In the genomic region with DNA sequence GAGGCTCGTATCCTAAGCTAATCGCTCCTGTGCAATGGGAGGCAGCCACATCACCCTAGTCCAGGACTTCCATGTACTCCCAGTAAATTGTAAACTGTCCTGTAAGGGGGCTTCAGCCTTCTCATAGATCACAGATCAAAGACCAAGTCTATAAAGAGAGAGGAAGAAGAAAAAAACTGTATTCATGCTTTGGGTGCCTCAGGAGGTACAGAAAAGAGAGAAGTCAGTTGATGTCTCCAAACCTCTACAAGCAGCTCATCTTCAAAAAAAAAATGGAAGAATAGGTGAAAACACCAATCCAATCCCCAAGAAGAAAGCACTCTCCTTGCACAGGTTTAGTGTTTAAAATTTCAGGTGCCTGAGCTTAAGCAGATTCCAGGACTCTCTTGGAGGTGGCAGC, we compare ENCODE assay signal across 12 cellular contexts. TPM values are rescaled to one million over a fixed set of nuclear protein-coding genes. Genes with fewer than 3 reads are reported as not detected.
DNase-seq lines count a peak whose midpoint lies in the region; ATAC-seq and TF ChIP-seq lines count a peak whose summit lies in the region.
"Had no signal": no experiment of that assay in that cellular context is flagged by ENCODE, and none has a peak within 500 bp of the region (broad histone marks: within the 10 kb centered on the region; RNA-seq: fewer than 3 reads in every experiment).

No MANE protein-coding gene starts in this region.

- no peak for TF ChIP-seq CTCF in CD4-positive, alpha-beta T cell (IDR thresholded peaks at IDR 0.05)
- TF ChIP-seq CTCF in nephron progenitor cell (IDR thresholded peaks at IDR 0.05) (no peak), RWPE1 (conservative IDR thresholded peaks at IDR 0.05; ENCODE audit: low read depth) (no peak), suprapubic skin (IDR thresholded peaks at IDR 0.05) (no peak)

- peaks cover 83% of the 10 kb centered on the region for H3K4me1 Mint-ChIP-seq in CD4-positive, alpha-beta T cell (ENCODE audit: low read depth)
- H3K4me1 Mint-ChIP-seq in nephron progenitor cell, result peaks cover 53% of the 10 kb centered on the region

- no peaks in the 10 kb centered on the region for H3K36me3 ChIP-seq in suprapubic skin

- peaks cover 3% of the 10 kb centered on the region for H3K9me3 Mint-ChIP-seq in CD4-positive, alpha-beta T cell
- no peaks in the 10 kb centered on the region for H3K9me3 Mint-ChIP-seq in activated naive CD4-positive, alpha-beta T cell treated with anti-CD3 and anti-CD28 coated beads, Interleukin-2, amount 50 U/mL, for 72 hours
- no peaks in the 10 kb centered on the region for H3K9me3 Mint-ChIP-seq in nephron progenitor cell

- no peak overlapping the region for H3K4me3 ChIP-seq in suprapubic skin

- peak overlapping the region; percentile 75 for H3K4me3 Mint-ChIP-seq in CD4-positive, alpha-beta T cell
- peak overlapping the region; percentile 2 for H3K4me3 Mint-ChIP-seq in nephron progenitor cell

- POLR2A ChIA-PET in CD4-positive, alpha-beta T cell (lab: Charles Lee), result interaction anchor here (0.6 to 4.3 kb wide), 23 partner anchors 8 to 67 kb away, joined by 3 to 52 read pairs (median 6); a partner anchor contains a TSS
- POLR2A ChIA-PET in RWPE1 (lab: Yijun Ruan, JAX; ENCODE audit: low non-redundant PET), result no interaction called here

- TF ChIP-seq POLR2A in suprapubic skin (IDR thresholded peaks at IDR 0.05), result no peak

- peaks cover 9% of the 10 kb centered on the region for H3K4me1 ChIP-seq in suprapubic skin

- no peaks in the 10 kb centered on the region for H3K9me3 ChIP-seq in CD4-positive, alpha-beta T cell (ENCODE audit: control insufficient read depth, low read length)
- H3K9me3 ChIP-seq in suprapubic skin, result no peaks in the 10 kb centered on the region

- H3K27me3 ChIP-seq in CD4-positive, alpha-beta T cell (ENCODE audit: control insufficient read depth, insufficient read depth, low read length), result no peaks in the 10 kb centered on the region
- no peaks in the 10 kb centered on the region for H3K27me3 ChIP-seq in suprapubic skin

- 83% methylated on average over 2 of the region's 2 CpGs for WGBS in suprapubic skin

- no peaks in the 10 kb centered on the region for H3K27me3 Mint-ChIP-seq in CD4-positive, alpha-beta T cell
- no peaks in the 10 kb centered on the region for H3K27me3 Mint-ChIP-seq in nephron progenitor cell (ENCODE audit: low read depth, poor library complexity)

- H3K27ac ChIP-seq in CD4-positive, alpha-beta T cell (ENCODE audit: low read depth, low read length), result peak overlapping the region; percentile 85
- H3K27ac ChIP-seq in RWPE1 (no peak overlapping the region), suprapubic skin (no peak overlapping the region)

- intact Hi-C loops in CD4-positive, alpha-beta T cell (cut with DNase I, micrococcal nuclease), result loop anchor here (2.0 to 5.0 kb wide), 3 partner anchors 36 to 51 kb away; no protein-coding TSS in a partner anchor

- peaks cover 25% of the 10 kb centered on the region for H3K36me3 Mint-ChIP-seq in CD4-positive, alpha-beta T cell (ENCODE audit: low read depth)
- H3K36me3 Mint-ChIP-seq in activated naive CD4-positive, alpha-beta T cell treated with anti-CD3 and anti-CD28 coated beads, Interleukin-2, amount 50 U/mL, for 72 hours, result peaks cover 0 to 7% of the 10 kb centered on the region in 2 donors
- no peaks in the 10 kb centered on the region for H3K36me3 Mint-ChIP-seq in nephron progenitor cell (ENCODE audit: low read depth)

- TF ChIP-seq EP300 in suprapubic skin (IDR thresholded peaks at IDR 0.05), result no peak

- CTCF ChIA-PET in CD4-positive, alpha-beta T cell (lab: Charles Lee), result interaction anchor here (1.2 to 2.0 kb wide), 7 partner anchors 8 to 65 kb away, joined by 3 to 7 read pairs (median 6); a partner anchor contains a TSS
- CTCF ChIA-PET in RWPE1 (lab: Yijun Ruan, JAX), result interaction anchor here (0.6 to 0.9 kb wide), 3 partner anchors 11 to 955 kb away, joined by 3 to 7 read pairs (median 5); no protein-coding TSS in a partner anchor

- no peak for DNase-seq in CD4-positive, alpha-beta T cell
- DNase-seq in KG1 (lab: John Stamatoyannopoulos, UW) (peak; percentile 41), nephron progenitor cell (no peak), Kasumi-1 (lab: John Stamatoyannopoulos, UW) (no peak), RWPE1 (ENCODE audit: low spot score) (no peak), middle frontal gyrus (ENCODE audit: extremely low spot score, low spot score) (no peak), suprapubic skin (ENCODE audit: low spot score in 2 of 2) (no peak)
- no peak for DNase-seq in activated naive CD4-positive, alpha-beta T cell treated with anti-CD3 and anti-CD28 coated beads, Interleukin-2, amount 50 U/mL, for 72 hours (ENCODE audit: low spot score in 2 of 2)
- DNase-seq: COR-L47, mesendoderm, NCI-H1436, small intestine had no signal

- peak; percentile 18 for ATAC-seq in CD4-positive, alpha-beta T cell (ENCODE audit: poor library complexity)
- ATAC-seq in activated naive CD4-positive, alpha-beta T cell treated with anti-CD3 and anti-CD28 coated beads, Interleukin-2, amount 50 U/mL, for 72 hours, result no peak

- peak overlapping the region; percentile 94 for H3K27ac Mint-ChIP-seq in CD4-positive, alpha-beta T cell
- peak overlapping the region; percentile 93 to 97 for H3K27ac Mint-ChIP-seq in activated naive CD4-positive, alpha-beta T cell treated with anti-CD3 and anti-CD28 coated beads, Interleukin-2, amount 50 U/mL, for 72 hours
- peak overlapping the region; percentile 74 for H3K27ac Mint-ChIP-seq in nephron progenitor cell

RNA-seq across cellular contexts. Expression of a gene that starts 53.8 kb away (rescaled TPM):
- total RNA-seq in CD4-positive, alpha-beta T cell, result 100 to 1,000 TPM; 170 to 186 TPM
- 100 to 1,000 TPM; 103 to 130 TPM for total RNA-seq in activated naive CD4-positive, alpha-beta T cell treated with anti-CD3 and anti-CD28 coated beads, Interleukin-2, amount 50 U/mL, for 72 hours
- 10 to 100 TPM in 3 of 4 donors, 1 to 10 TPM in 1; 6.3 to 34.4 (median 17.8) TPM for total RNA-seq in suprapubic skin
